11 cellular contexts compared by ENCODE assay signal in genomic region chr14:98956616-98957015, GRCh38.
"Had no signal": no experiment of that assay in that cellular context is flagged by ENCODE, and none has a peak within 500 bp of the region (broad histone marks: within the 10 kb centered on the region; RNA-seq: fewer than 3 reads in every experiment).

No MANE protein-coding gene starts in this region.

- H3K4me3 ChIP-seq: lower lobe of right lung, ovary, transverse colon had no signal

- ATAC-seq: activated CD4-positive, CD25-positive, alpha-beta regulatory T cell treated with anti-CD3 and anti-CD28 coated beads, Interleukin-2, amount 50 U/mL, for 24 hours; activated CD8-positive, alpha-beta memory T cell treated with anti-CD3 and anti-CD28 coated beads, Interleukin-2, amount 10 ng/mL, durations not matched to agents 7 days and 5 days; stimulated activated memory B cell treated with anti-CD40 and anti-IgM and Interleukin-4, amounts not matched to agents 10 μg/mL and 1 μg/mL and 100 μg/mL, for 72 hours had no signal

- DNase-seq: activated gamma-delta T cell; activated T-cell treated with anti-CD3 and anti-CD28 coated beads, Interleukin-2, amount 50 U/mL, for 24 hours; cortex of kidney; effector CD8-positive, alpha-beta T cell; foreskin melanocyte; lower lobe of right lung had no signal

- H3K27ac ChIP-seq: lower lobe of right lung, transverse colon had no signal

- H3K36me3 ChIP-seq: lower lobe of right lung, ovary, transverse colon had no signal

- H3K27me3 ChIP-seq: ovary, transverse colon had no signal

- H3K4me1 ChIP-seq: transverse colon had no signal

- H3K9me3 ChIP-seq: lower lobe of right lung, ovary, transverse colon had no signal
